19 cellular contexts compared by ENCODE assay signal in the genomic region with DNA sequence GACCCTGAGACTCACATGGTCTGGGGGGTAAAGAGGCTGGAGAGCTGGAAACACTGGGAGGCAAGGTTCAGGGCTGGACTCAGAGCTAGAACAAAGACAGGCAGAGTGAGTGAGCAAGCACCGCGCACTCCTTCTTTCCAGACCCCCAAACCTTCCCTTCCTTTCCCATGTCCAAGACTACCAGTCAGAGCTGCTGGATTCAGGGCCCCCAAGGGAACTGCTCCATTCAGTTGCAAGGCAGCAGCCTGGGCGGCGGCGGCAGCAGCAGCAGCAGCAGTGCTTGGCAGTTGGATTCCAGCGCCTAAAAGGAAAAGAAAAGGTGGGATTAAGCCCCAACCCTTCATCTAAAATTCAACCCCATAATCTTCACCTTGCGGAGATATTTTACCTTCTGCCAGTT. TPM values are rescaled to one million over a fixed set of nuclear protein-coding genes. Genes with fewer than 3 reads are reported as not detected.
DNase-seq lines count a peak whose midpoint lies in the region; ATAC-seq, FAIRE-seq and TF ChIP-seq lines count a peak whose summit lies in the region.
"Had no signal": no experiment of that assay in that cellular context is flagged by ENCODE, and none has a peak within 500 bp of the region (broad histone marks: within the 10 kb centered on the region; RNA-seq: fewer than 3 reads in every experiment).

No MANE protein-coding gene starts in this region.

- no peak for DNase-seq in activated T-cell treated with anti-CD3 and anti-CD28 coated beads, Interleukin-2, amount 50 U/mL, for 24 hours
- DNase-seq in activated T-cell treated with anti-CD3 and anti-CD28 coated beads, Interleukin-2, amount 50 U/mL, for 72 hours: no peak
- no peak for DNase-seq in CD8-positive, alpha-beta T cell
- DNase-seq in GM12878 (ENCODE audit: low read depth, low spot score): no peak
- no peak for DNase-seq in stimulated activated effector memory CD8-positive, alpha-beta T cell treated with anti-CD3 and anti-CD28 coated beads, Interleukin-12 subunit alpha, Interleukin-12 subunit beta, amount 100 ng/mL, for 72 hours (ENCODE audit: low spot score in 2 of 2)
- no peak for DNase-seq in NCI-H524 treated with DMSO at 0.1 percent for 48 hours (lab: John Stamatoyannopoulos, UW)
- no peak for DNase-seq in DMS79 treated with DMSO at 0.1 percent for 48 hours (lab: John Stamatoyannopoulos, UW)
- DNase-seq: Caco-2, Karpas-422, NCI-H1417, NCI-H1694 treated with DMSO at 0.1 percent for 48 hours, NCI-H2081 treated with DMSO at 0.1 percent for 48 hours, NCI-H2171 treated with DMSO at 0.1 percent for 48 hours, NCI-H526, Peyer's patch had no signal

- no peak for TF ChIP-seq RAD21 in GM12878 (IDR thresholded peaks at IDR 0.05; ENCODE audit: insufficient read depth, low read depth, low read length)

- H2AFZ ChIP-seq in GM12878 (ENCODE audit: control insufficient read depth, low read depth, low read length): no peak overlapping the region

- no peaks in the 10 kb centered on the region for H3K27me3 ChIP-seq in CD8-positive, alpha-beta T cell (ENCODE audit: insufficient read depth, low read length)
- H3K27me3 ChIP-seq in GM12878 (replicated peaks in 1 of 2; ENCODE audit: control insufficient read depth in 2 of 2, insufficient read depth in 2 of 2, low read length in 1 of 2): no peaks in the 10 kb centered on the region
- H3K27me3 ChIP-seq: Peyer's patch, SJSA1 had no signal

- no peak overlapping the region for H3K4me3 Mint-ChIP-seq in activated T-cell treated with anti-CD3 and anti-CD28 coated beads, Interleukin-2, amount 50 U/mL, for 24 hours
- no peak overlapping the region for H3K4me3 Mint-ChIP-seq in activated T-cell treated with anti-CD3 and anti-CD28 coated beads, Interleukin-2, amount 50 U/mL, for 72 hours
- no peak overlapping the region for H3K4me3 Mint-ChIP-seq in CD8-positive, alpha-beta T cell
- no peak overlapping the region for H3K4me3 Mint-ChIP-seq in stimulated activated effector memory CD8-positive, alpha-beta T cell treated with anti-CD3 and anti-CD28 coated beads, Interleukin-12 subunit alpha, Interleukin-12 subunit beta, amount 100 ng/mL, for 72 hours
- H3K4me3 Mint-ChIP-seq: B cell had no signal

- no peaks in the 10 kb centered on the region for H3K9me3 ChIP-seq in CD8-positive, alpha-beta T cell (ENCODE audit: low read length)
- no peaks in the 10 kb centered on the region for H3K9me3 ChIP-seq in GM12878 (replicated peaks; ENCODE audit: control insufficient read depth, insufficient read depth, low read length)
- H3K9me3 ChIP-seq: A549, Caco-2, Peyer's patch, SJSA1 had no signal

- RAD21 ChIA-PET in GM12878 (lab: Charles Lee; ENCODE audit: unreplicated experiment): interaction anchor here (0.8 to 4.3 kb wide), 10 partner anchors 13 to 331 kb away, joined by 3 to 56 read pairs (median 4); a partner anchor contains a TSS

- H3K4me1 Mint-ChIP-seq in activated T-cell treated with anti-CD3 and anti-CD28 coated beads, Interleukin-2, amount 50 U/mL, for 24 hours (ENCODE audit: low read depth): peaks cover 15% of the 10 kb centered on the region
- H3K4me1 Mint-ChIP-seq in activated T-cell treated with anti-CD3 and anti-CD28 coated beads, Interleukin-2, amount 50 U/mL, for 72 hours (ENCODE audit: low read depth): peaks cover 20% of the 10 kb centered on the region
- peaks cover 6% of the 10 kb centered on the region for H3K4me1 Mint-ChIP-seq in CD8-positive, alpha-beta T cell (ENCODE audit: low read depth)
- H3K4me1 Mint-ChIP-seq in stimulated activated effector memory CD8-positive, alpha-beta T cell treated with anti-CD3 and anti-CD28 coated beads, Interleukin-12 subunit alpha, Interleukin-12 subunit beta, amount 100 ng/mL, for 72 hours: peaks cover 17% of the 10 kb centered on the region

- no peak overlapping the region for H3K27ac ChIP-seq in CD8-positive, alpha-beta T cell (ENCODE audit: low read depth, low read length)
- no peak overlapping the region for H3K27ac ChIP-seq in GM12878 (ENCODE audit: control insufficient read depth, insufficient read depth)
- H3K27ac ChIP-seq: A549, Peyer's patch, SJSA1 had no signal

- no peak for FAIRE-seq in GM12878 (lab: Jason Lieb, UNC)
- FAIRE-seq: A549, G401.6 had no signal

- H3K4me3 ChIP-seq in CD8-positive, alpha-beta T cell (ENCODE audit: low read depth, low read length): no peak overlapping the region
- no peak overlapping the region for H3K4me3 ChIP-seq in GM12878
- H3K4me3 ChIP-seq: A549, Peyer's patch, SJSA1 had no signal

- in situ Hi-C loops in GM12878 (cut with MboI): no loop called here

- ATAC-seq in activated T-cell treated with anti-CD3 and anti-CD28 coated beads, Interleukin-2, amount 50 U/mL, for 72 hours (replicated peaks in 1 of 2): no peak
- ATAC-seq in CD8-positive, alpha-beta T cell: no peak
- no peak for ATAC-seq in GM12878
- ATAC-seq in stimulated activated effector memory CD8-positive, alpha-beta T cell treated with anti-CD3 and anti-CD28 coated beads, Interleukin-12 subunit alpha, Interleukin-12 subunit beta, amount 100 ng/mL, for 72 hours: no peak
- ATAC-seq: A549 had no signal

- H3K4me1 ChIP-seq in CD8-positive, alpha-beta T cell (ENCODE audit: insufficient read depth, low read length): peaks cover 3% of the 10 kb centered on the region
- no peaks in the 10 kb centered on the region for H3K4me1 ChIP-seq in GM12878 (ENCODE audit: control insufficient read depth, insufficient read depth, low read length)
- H3K4me1 ChIP-seq: Peyer's patch had no signal

- peak overlapping the region; percentile 58 for H3K27ac Mint-ChIP-seq in activated T-cell treated with anti-CD3 and anti-CD28 coated beads, Interleukin-2, amount 50 U/mL, for 24 hours
- H3K27ac Mint-ChIP-seq in activated T-cell treated with anti-CD3 and anti-CD28 coated beads, Interleukin-2, amount 50 U/mL, for 72 hours: no peak overlapping the region
- H3K27ac Mint-ChIP-seq in CD8-positive, alpha-beta T cell: peak overlapping the region; percentile 55
- peak overlapping the region; percentile 48 for H3K27ac Mint-ChIP-seq in stimulated activated effector memory CD8-positive, alpha-beta T cell treated with anti-CD3 and anti-CD28 coated beads, Interleukin-12 subunit alpha, Interleukin-12 subunit beta, amount 100 ng/mL, for 72 hours

- no peak overlapping the region for H3K4me2 ChIP-seq in GM12878 (ENCODE audit: control insufficient read depth, insufficient read depth)
- H3K4me2 ChIP-seq: A549 had no signal

- intact Hi-C loops in CD8-positive, alpha-beta T cell (cut with DNase I, micrococcal nuclease): loop anchor here in 1 of 2 experiments (5.0 kb wide), 1 partner anchor 244 kb away; no protein-coding TSS in a partner anchor
- intact Hi-C loops in GM12878 (cut with micrococcal nuclease; ENCODE audit: unreplicated experiment): loop anchor here (2.0 to 5.0 kb wide), 3 partner anchors 49 to 331 kb away; no protein-coding TSS in a partner anchor

- no peak for TF ChIP-seq CTCF in CD8-positive, alpha-beta T cell (IDR thresholded peaks at IDR 0.05)
- TF ChIP-seq CTCF in GM12878 (IDR thresholded peaks at IDR 0.05 in 2 of 3, conservative IDR thresholded peaks at IDR 0.05 in 1 of 3; ENCODE audit: control insufficient read depth in 2 of 3, extremely low read depth in 1 of 3, insufficient read depth in 1 of 3, low read depth in 3 of 3, low read length in 3 of 3): no peak

- H3K9ac ChIP-seq in GM12878 (ENCODE audit: control insufficient read depth, insufficient read depth, low read length): no peak overlapping the region

- WGBS in GM12878 (ENCODE audit: insufficient coverage, insufficient replicate concordance, low lambda C conversion rate, missing lambda C conversion rate): 97% methylated on average over 7 of the region's 7 CpGs

- H3K27me3 Mint-ChIP-seq in activated T-cell treated with anti-CD3 and anti-CD28 coated beads, Interleukin-2, amount 50 U/mL, for 24 hours: no peaks in the 10 kb centered on the region
- H3K27me3 Mint-ChIP-seq in activated T-cell treated with anti-CD3 and anti-CD28 coated beads, Interleukin-2, amount 50 U/mL, for 72 hours (ENCODE audit: low read depth): no peaks in the 10 kb centered on the region
- H3K27me3 Mint-ChIP-seq in CD8-positive, alpha-beta T cell (ENCODE audit: low read depth): no peaks in the 10 kb centered on the region
- H3K27me3 Mint-ChIP-seq: B cell had no signal

- no peaks in the 10 kb centered on the region for H3K9me3 Mint-ChIP-seq in activated T-cell treated with anti-CD3 and anti-CD28 coated beads, Interleukin-2, amount 50 U/mL, for 24 hours
- no peaks in the 10 kb centered on the region for H3K9me3 Mint-ChIP-seq in activated T-cell treated with anti-CD3 and anti-CD28 coated beads, Interleukin-2, amount 50 U/mL, for 72 hours
- no peaks in the 10 kb centered on the region for H3K9me3 Mint-ChIP-seq in CD8-positive, alpha-beta T cell
- no peaks in the 10 kb centered on the region for H3K9me3 Mint-ChIP-seq in stimulated activated effector memory CD8-positive, alpha-beta T cell treated with anti-CD3 and anti-CD28 coated beads, Interleukin-12 subunit alpha, Interleukin-12 subunit beta, amount 100 ng/mL, for 72 hours

- POLR2A ChIA-PET in CD8-positive, alpha-beta T cell (lab: Charles Lee): interaction anchor here (1.2 to 1.5 kb wide), 2 partner anchors 16 kb away, joined by 3 to 5 read pairs; no protein-coding TSS in a partner anchor
- POLR2A ChIA-PET in GM12878 (lab: Charles Lee): interaction anchor here (0.7 to 1.7 kb wide), 4 partner anchors 14 to 903 kb away, joined by 4 to 8 read pairs (median 6); a partner anchor contains a TSS

- TF ChIP-seq POLR2A in GM12878 (IDR thresholded peaks at IDR 0.05; ENCODE audit: low read depth, low read length): no peak

- H3K36me3 ChIP-seq in CD8-positive, alpha-beta T cell (ENCODE audit: insufficient read depth, low read length): peaks cover 55% of the 10 kb centered on the region
- peaks cover 26 to 38% of the 10 kb centered on the region in 2 experiments for H3K36me3 ChIP-seq in GM12878 (ENCODE audit: control insufficient read depth in 2 of 2, insufficient read depth in 2 of 2, low read length in 1 of 2)

- CTCF ChIA-PET in CD8-positive, alpha-beta T cell (lab: Charles Lee): interaction anchor here (0.9 to 10.0 kb wide), 13 partner anchors 8 to 342 kb away, joined by 3 to 100 read pairs (median 8); a partner anchor contains a TSS
- CTCF ChIA-PET in GM12878 (lab: Yijun Ruan, JAX): interaction anchor here (0.8 to 6.7 kb wide), 15 partner anchors 9 to 332 kb away, joined by 3 to 91 read pairs (median 6); a partner anchor contains a TSS

- TF ChIP-seq EP300 in GM12878 (IDR thresholded peaks at IDR 0.05; ENCODE audit: borderline replicate concordance in 1 of 2, control insufficient read depth in 1 of 2, low read depth in 2 of 2, low read length in 2 of 2): no peak

- BruUV-seq in GM12878 (replicated peaks; lab: Mats Ljungman, UMichigan): TSS peak; percentile 12

- H3K79me2 ChIP-seq in GM12878 (ENCODE audit: control insufficient read depth, insufficient read depth, low read length): no peaks in the 10 kb centered on the region

- peaks cover 82% of the 10 kb centered on the region for H3K36me3 Mint-ChIP-seq in activated T-cell treated with anti-CD3 and anti-CD28 coated beads, Interleukin-2, amount 50 U/mL, for 24 hours (ENCODE audit: low read depth)
- peaks cover 7 to 30% of the 10 kb centered on the region in 2 donors for H3K36me3 Mint-ChIP-seq in activated T-cell treated with anti-CD3 and anti-CD28 coated beads, Interleukin-2, amount 50 U/mL, for 72 hours (ENCODE audit: insufficient read depth in 2 of 2)
- H3K36me3 Mint-ChIP-seq in CD8-positive, alpha-beta T cell: peaks cover 69% of the 10 kb centered on the region
- peaks cover 67% of the 10 kb centered on the region for H3K36me3 Mint-ChIP-seq in stimulated activated effector memory CD8-positive, alpha-beta T cell treated with anti-CD3 and anti-CD28 coated beads, Interleukin-12 subunit alpha, Interleukin-12 subunit beta, amount 100 ng/mL, for 72 hours

- no peaks in the 10 kb centered on the region; the same call in 1 of the 2 replicates for H4K20me1 ChIP-seq in GM12878 (ENCODE audit: control insufficient read depth, insufficient read depth)

- SMC1A ChIA-PET in GM12878 (lab: Charles Lee; ENCODE audit: uncharacterized antibody, unreplicated experiment): interaction anchor here (0.7 to 5.7 kb wide), 12 partner anchors 10 to 89 kb away, joined by 3 to 53 read pairs (median 4); a partner anchor contains a TSS

RNA-seq across cellular contexts. Expression of a gene that starts 17.1 kb away (rescaled TPM):
- 10 to 100 TPM; 69.5 to 77.5 TPM for total RNA-seq in activated T-cell treated with anti-CD3 and anti-CD28 coated beads, Interleukin-2, amount 50 U/mL, for 72 hours
- 100 to 1,000 TPM; 135 to 141 TPM for total RNA-seq in CD8-positive, alpha-beta T cell
- total RNA-seq in GM12878 (2013; cell fraction: nucleolus; rRNA removed): 86.0 and 99.3 TPM in 2 replicates
- total RNA-seq in GM12878 (2014; rRNA removed): 54.0 and 63.9 TPM in 2 replicates
- 55.1 and 55.6 TPM in 2 replicates for total RNA-seq in GM12878 (2014; rRNA removed; fragmentation: Illumina TruSeq; extraction: Trizol)
- total RNA-seq in GM12878 (2021): 61.4 and 66.1 TPM in 2 replicates
- polyA plus RNA-seq in GM12878 (2011; ENCODE audit: low read depth): 38.1 TPM
- 72.6 and 75.2 TPM in 2 replicates for polyA plus RNA-seq in GM12878 (2011; rRNA removed)
- 75.3 and 79.2 TPM in 2 replicates for polyA plus RNA-seq in GM12878 (2011; cell fraction: cytosol; rRNA removed)
- 84.1 and 96.7 TPM in 2 replicates for polyA plus RNA-seq in GM12878 (2011; cell fraction: nucleus; rRNA removed)
- polyA plus RNA-seq in GM12878 (2012): 28.1 and 30.3 TPM in 2 replicates
- 70.4 and 72.4 TPM in 2 replicates for polyA plus RNA-seq in GM12878 (2014; fragmentation: Illumina TruSeq; extraction: Trizol)
- 10 to 100 TPM; 60.7 to 65.7 TPM for polyA plus RNA-seq in GM12878 (2014; fragmentation: Nextera tagmentation; extraction: Ambion mirVana)
- polyA plus RNA-seq in GM12878 (2014; rRNA removed): 52.9 and 55.0 TPM in 2 replicates
- 10 to 100 TPM; 60.5 to 61.9 TPM for polyA plus RNA-seq in GM12878 (2016; fragmentation: Nextera tagmentation; extraction: Ambion mirVana)
- polyA minus RNA-seq in GM12878 (2011; rRNA and poly(A)+ RNA removed): 88.0 and 92.9 TPM in 2 replicates
- polyA minus RNA-seq in GM12878 (2011; cell fraction: cytosol; rRNA and poly(A)+ RNA removed): 33.0 and 43.8 TPM in 2 replicates
- polyA minus RNA-seq in GM12878 (2011; cell fraction: nucleus; rRNA and poly(A)+ RNA removed): 27.3 and 65.8 TPM in 2 replicates

RNA-seq across cellular contexts. Expression of a gene that starts 18.8 kb away (rescaled TPM):
- total RNA-seq in activated T-cell treated with anti-CD3 and anti-CD28 coated beads, Interleukin-2, amount 50 U/mL, for 72 hours: 1 to 10 TPM; 4.6 to 4.7 TPM
- 1 to 10 TPM; 4.1 to 5.4 TPM for total RNA-seq in CD8-positive, alpha-beta T cell
- 3.3 and 4.7 TPM in 2 replicates for total RNA-seq in GM12878 (2013; cell fraction: nucleolus; rRNA removed)
- 0.87 and 1.2 TPM in 2 replicates for total RNA-seq in GM12878 (2014; rRNA removed)
- total RNA-seq in GM12878 (2014; rRNA removed; fragmentation: Illumina TruSeq; extraction: Trizol): 0.27 and 0.37 TPM in 2 replicates
- 0.66 and 0.69 TPM in 2 replicates for total RNA-seq in GM12878 (2021)
- polyA plus RNA-seq in GM12878 (2011; ENCODE audit: low read depth): 0.84 TPM
- 0.69 and 1.1 TPM in 2 replicates for polyA plus RNA-seq in GM12878 (2011; rRNA removed)
- polyA plus RNA-seq in GM12878 (2011; cell fraction: cytosol; rRNA removed): 0.59 and 0.61 TPM in 2 replicates
- polyA plus RNA-seq in GM12878 (2011; cell fraction: nucleus; rRNA removed): 1.9 and 2.3 TPM in 2 replicates
- polyA plus RNA-seq in GM12878 (2012): 0.94 and 1.6 TPM in 2 replicates
- 0.17 and 0.66 TPM in 2 replicates for polyA plus RNA-seq in GM12878 (2014; fragmentation: Illumina TruSeq; extraction: Trizol)
- polyA plus RNA-seq in GM12878 (2014; fragmentation: Nextera tagmentation; extraction: Ambion mirVana): 1 to 10 TPM in 1 of 2 experiments, under 1 TPM in 1; 0.68 to 1.3 TPM
- 1.3 and 1.5 TPM in 2 replicates for polyA plus RNA-seq in GM12878 (2014; rRNA removed)
- polyA plus RNA-seq in GM12878 (2016; fragmentation: Nextera tagmentation; extraction: Ambion mirVana): 1 to 10 TPM in 1 of 2 experiments, under 1 TPM in 1; 0.97 to 1.5 TPM
- polyA minus RNA-seq in GM12878 (2011; rRNA and poly(A)+ RNA removed): 0.88 and 1.6 TPM in 2 replicates
- polyA minus RNA-seq in GM12878 (2011; cell fraction: cytosol; rRNA and poly(A)+ RNA removed): 0.94 TPM in 2 replicates
- polyA minus RNA-seq in GM12878 (2011; cell fraction: nucleus; rRNA and poly(A)+ RNA removed): 2.4 and 2.8 TPM in 2 replicates

RNA-seq across cellular contexts. Expression of a gene that starts 27.4 kb away (rescaled TPM):
- total RNA-seq in activated T-cell treated with anti-CD3 and anti-CD28 coated beads, Interleukin-2, amount 50 U/mL, for 72 hours: 10 to 100 TPM; 55.0 to 79.2 TPM
- total RNA-seq in CD8-positive, alpha-beta T cell: 10 to 100 TPM; 14.3 to 15.2 TPM
- 38.4 and 43.2 TPM in 2 replicates for total RNA-seq in GM12878 (2013; cell fraction: nucleolus; rRNA removed)
- total RNA-seq in GM12878 (2014; rRNA removed): 96.2 and 106 TPM in 2 replicates
- total RNA-seq in GM12878 (2014; rRNA removed; fragmentation: Illumina TruSeq; extraction: Trizol): 103 and 113 TPM in 2 replicates
- 105 and 115 TPM in 2 replicates for total RNA-seq in GM12878 (2021)
- polyA plus RNA-seq in GM12878 (2011; ENCODE audit: low read depth): 71.5 TPM
- 175 and 221 TPM in 2 replicates for polyA plus RNA-seq in GM12878 (2011; rRNA removed)
- polyA plus RNA-seq in GM12878 (2011; cell fraction: cytosol; rRNA removed): 284 and 348 TPM in 2 replicates
- 231 and 240 TPM in 2 replicates for polyA plus RNA-seq in GM12878 (2011; cell fraction: nucleus; rRNA removed)
- polyA plus RNA-seq in GM12878 (2012): 53.0 and 76.1 TPM in 2 replicates
- 125 and 129 TPM in 2 replicates for polyA plus RNA-seq in GM12878 (2014; fragmentation: Illumina TruSeq; extraction: Trizol)
- polyA plus RNA-seq in GM12878 (2014; fragmentation: Nextera tagmentation; extraction: Ambion mirVana): 10 to 100 TPM; 54.3 to 71.6 TPM
- polyA plus RNA-seq in GM12878 (2014; rRNA removed): 106 and 118 TPM in 2 replicates
- 100 to 1,000 TPM; 175 to 195 TPM for polyA plus RNA-seq in GM12878 (2016; fragmentation: Nextera tagmentation; extraction: Ambion mirVana)
- 257 and 258 TPM in 2 replicates for polyA minus RNA-seq in GM12878 (2011; rRNA and poly(A)+ RNA removed)
- 104 and 113 TPM in 2 replicates for polyA minus RNA-seq in GM12878 (2011; cell fraction: cytosol; rRNA and poly(A)+ RNA removed)
- polyA minus RNA-seq in GM12878 (2011; cell fraction: nucleus; rRNA and poly(A)+ RNA removed): 50.1 and 66.8 TPM in 2 replicates

RNA-seq across cellular contexts. Expression of a gene that starts 30.3 kb away (rescaled TPM):
- 10 to 100 TPM; 66.5 to 78.4 TPM for total RNA-seq in activated T-cell treated with anti-CD3 and anti-CD28 coated beads, Interleukin-2, amount 50 U/mL, for 72 hours
- 10 to 100 TPM; 37.1 to 39.2 TPM for total RNA-seq in CD8-positive, alpha-beta T cell
- total RNA-seq in GM12878 (2013; cell fraction: nucleolus; rRNA removed): 43.0 and 46.7 TPM in 2 replicates
- total RNA-seq in GM12878 (2014; rRNA removed) (16.7 and 17.8 TPM in 2 replicates), GM12878 (2014; rRNA removed; fragmentation: Illumina TruSeq; extraction: Trizol) (10.5 and 13.5 TPM in 2 replicates), GM12878 (2021) (51.5 and 56.9 TPM in 2 replicates)
- polyA plus RNA-seq in GM12878 (2011; ENCODE audit: low read depth): 23.9 TPM
- polyA plus RNA-seq in GM12878 (2011; rRNA removed) (7.9 and 20.4 TPM in 2 replicates), GM12878 (2014; fragmentation: Illumina TruSeq; extraction: Trizol) (8.3 and 24.5 TPM in 2 replicates), GM12878 (2014; fragmentation: Nextera tagmentation; extraction: Ambion mirVana) (1 to 10 TPM; 3.0 TPM), GM12878 (2014; rRNA removed) (21.4 and 23.0 TPM in 2 replicates), GM12878 (2016; fragmentation: Nextera tagmentation; extraction: Ambion mirVana) (10 to 100 TPM; 43.8 to 53.7 TPM)
- polyA plus RNA-seq in GM12878 (2011; cell fraction: cytosol; rRNA removed): 30.1 and 31.1 TPM in 2 replicates
- 57.3 and 57.9 TPM in 2 replicates for polyA plus RNA-seq in GM12878 (2011; cell fraction: nucleus; rRNA removed)
- polyA plus RNA-seq in GM12878 (2012): 47.1 and 60.2 TPM in 2 replicates
- polyA minus RNA-seq in GM12878 (2011; rRNA and poly(A)+ RNA removed): 43.4 and 68.8 TPM in 2 replicates
- polyA minus RNA-seq in GM12878 (2011; cell fraction: cytosol; rRNA and poly(A)+ RNA removed): 30.1 and 34.1 TPM in 2 replicates
- 24.3 and 36.3 TPM in 2 replicates for polyA minus RNA-seq in GM12878 (2011; cell fraction: nucleus; rRNA and poly(A)+ RNA removed)

RNA-seq across cellular contexts. Expression of a gene that starts 55.1 kb away (rescaled TPM):
- total RNA-seq in activated T-cell treated with anti-CD3 and anti-CD28 coated beads, Interleukin-2, amount 50 U/mL, for 72 hours: 10 to 100 TPM; 82.0 to 90.9 TPM
- 10 to 100 TPM; 11.9 to 15.3 TPM for total RNA-seq in CD8-positive, alpha-beta T cell
- 46.0 and 58.5 TPM in 2 replicates for total RNA-seq in GM12878 (2013; cell fraction: nucleolus; rRNA removed)
- total RNA-seq in GM12878 (2014; rRNA removed) (71.8 and 84.5 TPM in 2 replicates), GM12878 (2014; rRNA removed; fragmentation: Illumina TruSeq; extraction: Trizol) (57.1 and 59.5 TPM in 2 replicates), GM12878 (2021) (58.8 and 60.4 TPM in 2 replicates)
- polyA plus RNA-seq in GM12878 (2011; ENCODE audit: low read depth): 32.7 TPM
- polyA plus RNA-seq in GM12878 (2011; rRNA removed) (77.0 and 98.3 TPM in 2 replicates), GM12878 (2014; fragmentation: Illumina TruSeq; extraction: Trizol) (51.8 and 73.5 TPM in 2 replicates), GM12878 (2014; fragmentation: Nextera tagmentation; extraction: Ambion mirVana) (10 to 100 TPM; 14.9 to 33.0 TPM), GM12878 (2014; rRNA removed) (64.7 and 73.5 TPM in 2 replicates), GM12878 (2016; fragmentation: Nextera tagmentation; extraction: Ambion mirVana) (10 to 100 TPM; 49.4 to 58.2 TPM)
- 60.2 and 60.8 TPM in 2 replicates for polyA plus RNA-seq in GM12878 (2011; cell fraction: cytosol; rRNA removed)
- polyA plus RNA-seq in GM12878 (2011; cell fraction: nucleus; rRNA removed): 62.2 and 82.8 TPM in 2 replicates
- 41.9 and 54.9 TPM in 2 replicates for polyA plus RNA-seq in GM12878 (2012)
- 60.3 and 76.5 TPM in 2 replicates for polyA minus RNA-seq in GM12878 (2011; rRNA and poly(A)+ RNA removed)
- polyA minus RNA-seq in GM12878 (2011; cell fraction: cytosol; rRNA and poly(A)+ RNA removed): 11.2 and 23.1 TPM in 2 replicates
- polyA minus RNA-seq in GM12878 (2011; cell fraction: nucleus; rRNA and poly(A)+ RNA removed): 26.0 and 33.6 TPM in 2 replicates
